ENCODE assay signal across 8 cellular contexts in genomic region chr2:152594022-152594712, GRCh38.
DNase-seq lines count a peak whose midpoint lies in the region; ATAC-seq, FAIRE-seq and TF ChIP-seq lines count a peak whose summit lies in the region.

No MANE protein-coding gene starts in this region.

- H2AFZ ChIP-seq in HepG2 (ENCODE audit: low read length), result no peak overlapping the region

- peaks cover 16 to 34% of the 10 kb centered on the region in 2 experiments; a peak in 4 of 5 replicates for H3K36me3 ChIP-seq in HepG2 (replicated peaks in 1 of 2; ENCODE audit: control insufficient read depth in 1 of 2, insufficient read depth in 2 of 2, low read length in 2 of 2)

- FAIRE-seq in HepG2 (lab: Jason Lieb, UNC) (no peak), H54 (lab: Jason Lieb, UNC) (no peak)

- CTCF ChIA-PET in HepG2 (lab: Yijun Ruan, JAX; ENCODE audit: low intra/inter-chr PET ratio, low total read pairs), result interaction anchor here (0.7 kb wide), 1 partner anchor 23 kb away, joined by 3 read pairs; no protein-coding TSS in a partner anchor

- no peaks in the 10 kb centered on the region for H3K9me3 ChIP-seq in HepG2 (ENCODE audit: low read length)

- in situ Hi-C loops in SK-MEL-5 (cut with HindIII; ENCODE audit: low pct_unique_long_range_greater_than_20kb, low sequenced_read_pairs) (no loop called here), HepG2 (cut with HindIII; ENCODE audit: extremely low pct_ligation_motif_present, low pct_unique_long_range_greater_than_20kb) (no loop called here)

- DNase-seq in SK-MEL-5 (ENCODE audit: low read depth, low spot score) (peak; percentile 49), HepG2 (ENCODE audit: low spot score) (no peak), H54 (ENCODE audit: insufficient read length, low spot score) (no peak), NCI-H2171 treated with DMSO at 0.1 percent for 48 hours (lab: John Stamatoyannopoulos, UW) (no peak), T-helper 9 cell (no peak)
- no peak for DNase-seq in stimulated activated CD4-positive, alpha-beta T cell treated with anti-CD3 and anti-CD28 coated beads, Interleukin-2, amount 100 ng/mL, for 24 hours

- no peak for TF ChIP-seq CTCF in HepG2 (CRISPR knock-in tag; IDR thresholded peaks at IDR 0.05)

- no peak overlapping the region for H3K4me2 ChIP-seq in HepG2 (ENCODE audit: low read depth, low read length)

- 96% methylated on average over 6 of the region's 6 CpGs for WGBS in HepG2 (ENCODE audit: low lambda C conversion rate)

- no peak overlapping the region for H3K27ac ChIP-seq in HepG2 (ENCODE audit: extremely low read length, insufficient read depth, low read length)

- no peak overlapping the region for H3K4me3 ChIP-seq in HepG2 (replicated peaks in 1 of 3; ENCODE audit: insufficient read depth in 1 of 3, low read depth in 2 of 3, low read length in 3 of 3)

- POLR2A ChIA-PET in HepG2 (lab: Yijun Ruan, JAX), result interaction anchor here (0.7 kb wide), 1 partner anchor 38 kb away, joined by 4 read pairs; no protein-coding TSS in a partner anchor

- no peak for TF ChIP-seq RAD21 in HepG2 (CRISPR knock-in tag; IDR thresholded peaks at IDR 0.05)

- H3K9ac ChIP-seq in HepG2 (ENCODE audit: insufficient read depth, low read depth, low read length), result no peak overlapping the region

- no peak for TF ChIP-seq POLR2A in HepG2 (IDR thresholded peaks at IDR 0.05; ENCODE audit: insufficient read depth in 1 of 2, low read depth in 2 of 2, low read length in 2 of 2)
- TF ChIP-seq POLR2A in H54 (IDR thresholded peaks at IDR 0.05; ENCODE audit: low read depth, low read length), result no peak

- intact Hi-C loops in HepG2 (cut with micrococcal nuclease; ENCODE audit: unreplicated experiment), result no loop called here

- no peaks in the 10 kb centered on the region for H3K4me1 ChIP-seq in HepG2 (ENCODE audit: insufficient read depth, low read length)

- no TSS peak for BruUV-seq in HepG2 (replicated peaks; lab: Mats Ljungman, UMichigan)

- H3K27me3 ChIP-seq in HepG2 (ENCODE audit: control insufficient read depth in 1 of 2, insufficient read depth in 2 of 2, low read length in 2 of 2), result no peaks in the 10 kb centered on the region

- H3K79me2 ChIP-seq in HepG2 (ENCODE audit: insufficient read depth, low read length), result no peaks in the 10 kb centered on the region

- ATAC-seq in GM18870 (IDR thresholded peaks at IDR 0.05; ENCODE audit: unreplicated experiment) (peak; percentile 95), HG02884 (IDR thresholded peaks at IDR 0.05; ENCODE audit: unreplicated experiment) (peak; percentile 95), HepG2 (no peak; the same call in 1 of the 3 replicates)

- TF ChIP-seq EP300 in HepG2 (IDR thresholded peaks at IDR 0.05; ENCODE audit: low read depth in 2 of 2, low read length in 2 of 2) (no peak), HepG2 (CRISPR knock-in tag; IDR thresholded peaks at IDR 0.05; ENCODE audit: borderline replicate concordance) (no peak)

- no peaks in the 10 kb centered on the region for H4K20me1 ChIP-seq in HepG2 (ENCODE audit: insufficient read depth, low read length)

TF ChIP-seq in HepG2, 621 proteins besides CTCF, POLR2A, EP300 and RAD21:
- TF ChIP-seq ZNF441 (CRISPR knock-in tag; IDR thresholded peaks at IDR 0.05; ENCODE audit: borderline replicate concordance) (no peak), IRF1 (CRISPR knock-in tag; IDR thresholded peaks at IDR 0.05; ENCODE audit: low read depth) (no peak), RBM22 (optimal IDR thresholded peaks at IDR 0.05; ENCODE audit: low read length) (peak; percentile 49)
